9 cellular contexts compared by ENCODE assay signal in the genomic region with DNA sequence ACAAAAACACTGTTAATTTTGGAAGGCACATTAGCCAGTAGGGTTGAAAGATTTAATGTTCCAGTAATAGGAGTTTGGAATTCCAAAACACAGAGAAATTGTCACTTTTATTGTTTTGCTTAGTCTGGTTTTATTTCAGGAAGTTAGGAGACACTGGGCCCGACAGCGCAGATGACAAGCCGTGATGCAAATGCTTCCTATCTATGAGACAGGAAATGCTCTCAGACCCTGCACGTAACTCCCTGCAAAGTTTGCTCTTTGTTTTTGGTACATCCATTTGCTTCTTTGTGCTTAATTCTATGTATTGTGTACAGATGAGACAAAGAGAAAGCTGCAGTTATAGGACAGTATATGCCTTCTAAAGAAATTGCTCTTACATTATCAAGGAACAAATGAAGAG.
DNase-seq lines count a peak whose midpoint lies in the region; ATAC-seq and TF ChIP-seq lines count a peak whose summit lies in the region.
"Had no signal": no experiment of that assay in that cellular context is flagged by ENCODE, and none has a peak within 500 bp of the region (broad histone marks: within the 10 kb centered on the region; RNA-seq: fewer than 3 reads in every experiment).

No MANE protein-coding gene starts in this region.

- no peaks in the 10 kb centered on the region for H3K9me3 Mint-ChIP-seq in activated T-cell treated with anti-CD3 and anti-CD28 coated beads, Interleukin-2, amount 50 U/mL, for 72 hours
- H3K9me3 Mint-ChIP-seq in immature natural killer cell, result no peaks in the 10 kb centered on the region

- H3K27me3 Mint-ChIP-seq in activated T-cell treated with anti-CD3 and anti-CD28 coated beads, Interleukin-2, amount 50 U/mL, for 72 hours (ENCODE audit: low read depth), result no peaks in the 10 kb centered on the region
- peaks cover 0 to 4% (median 2%) of the 10 kb centered on the region in 3 donors for H3K27me3 Mint-ChIP-seq in immature natural killer cell (ENCODE audit: low read depth in 3 of 3)

- peak; percentile 56 to 72 for ATAC-seq in activated T-cell treated with anti-CD3 and anti-CD28 coated beads, Interleukin-2, amount 50 U/mL, for 72 hours (replicated peaks in 1 of 2)
- ATAC-seq in mucosa of descending colon (peak; percentile 67), GM18858 (IDR thresholded peaks at IDR 0.05; ENCODE audit: unreplicated experiment) (no peak)

- H3K18ac ChIP-seq in mesendoderm (ENCODE audit: low read length), result no peak overlapping the region

- peak overlapping the region; percentile 49 to 76 for H3K4me3 Mint-ChIP-seq in activated T-cell treated with anti-CD3 and anti-CD28 coated beads, Interleukin-2, amount 50 U/mL, for 72 hours
- H3K4me3 Mint-ChIP-seq in immature natural killer cell, result peak overlapping the region in 1 of 5 donors; percentile 18

- no peak overlapping the region for H2BK120ac ChIP-seq in mesendoderm (ENCODE audit: low read depth, low read length)

- H2BK5ac ChIP-seq in mesendoderm (ENCODE audit: low read length), result no peak overlapping the region

- H3K36me3 ChIP-seq in mucosa of descending colon (ENCODE audit: low read depth) (no peaks in the 10 kb centered on the region), mesendoderm (ENCODE audit: control insufficient read depth, insufficient read depth, low read length) (no peaks in the 10 kb centered on the region)

- peaks cover 62% of the 10 kb centered on the region for H3K4me1 Mint-ChIP-seq in activated T-cell treated with anti-CD3 and anti-CD28 coated beads, Interleukin-2, amount 50 U/mL, for 72 hours (ENCODE audit: low read depth)
- H3K4me1 Mint-ChIP-seq in immature natural killer cell, result peaks cover 3 to 7% of the 10 kb centered on the region in 2 donors

- DNase-seq in GM13976 (ENCODE audit: low spot score), result peak; percentile 23
- peak; percentile 69 for DNase-seq in KBM-7
- peak; percentile 21 to 31 for DNase-seq in activated T-cell treated with anti-CD3 and anti-CD28 coated beads, Interleukin-2, amount 50 U/mL, for 72 hours
- peak in 2 of 3 donors; percentile 36 to 56 for DNase-seq in mucosa of descending colon
- no peak for DNase-seq in immature natural killer cell
- DNase-seq in NCI-H2227 (lab: John Stamatoyannopoulos, UW; ENCODE audit: unreplicated experiment), result no peak
- DNase-seq in mesendoderm, result no peak

- H3K27me3 ChIP-seq in mesendoderm (ENCODE audit: insufficient read depth, low read length, poor library complexity), result no peaks in the 10 kb centered on the region

- no peak overlapping the region for H3K4me2 ChIP-seq in mesendoderm (ENCODE audit: low read length)

- no peak overlapping the region for H2BK15ac ChIP-seq in mesendoderm (replicated peaks; ENCODE audit: low read depth)

- no peak overlapping the region for H3K9ac ChIP-seq in mesendoderm (ENCODE audit: low read length)

- H3K4me3 ChIP-seq in mucosa of descending colon (no peak overlapping the region), mesendoderm (ENCODE audit: low read length) (no peak overlapping the region)

- H2AK5ac ChIP-seq in mesendoderm (ENCODE audit: low read length), result no peak overlapping the region

- no peak overlapping the region for H4K8ac ChIP-seq in mesendoderm (ENCODE audit: low read depth, low read length)

- TF ChIP-seq CTCF in GM13976 (IDR thresholded peaks at IDR 0.05; ENCODE audit: borderline replicate concordance, control extremely low read depth, extremely low read depth, insufficient read depth, missing control alignments) (no peak), mucosa of descending colon (IDR thresholded peaks at IDR 0.05) (no peak)

- no peak overlapping the region for H3K56ac ChIP-seq in mesendoderm (ENCODE audit: low read length)

- no peak overlapping the region for H4K5ac ChIP-seq in mesendoderm (ENCODE audit: low read length)

- H3K4me1 ChIP-seq in mucosa of descending colon (ENCODE audit: low read depth), result peaks cover 4% of the 10 kb centered on the region
- peaks cover 1% of the 10 kb centered on the region for H3K4me1 ChIP-seq in mesendoderm (ENCODE audit: control insufficient read depth, low read depth, low read length)

- intact Hi-C loops in mucosa of descending colon (cut with DNase I, micrococcal nuclease), result no loop called here

- H3K4ac ChIP-seq in mesendoderm (ENCODE audit: low read depth, low read length), result no peak overlapping the region

- no peaks in the 10 kb centered on the region for H3K36me3 Mint-ChIP-seq in activated T-cell treated with anti-CD3 and anti-CD28 coated beads, Interleukin-2, amount 50 U/mL, for 72 hours (ENCODE audit: insufficient read depth in 2 of 2)
- H3K36me3 Mint-ChIP-seq in immature natural killer cell, result no peaks in the 10 kb centered on the region

- H3K79me2 ChIP-seq in mesendoderm (ENCODE audit: control insufficient read depth, insufficient read depth, low read length), result no peaks in the 10 kb centered on the region

- in situ Hi-C loops in GM13976 (cut with MboI; ENCODE audit: low sequenced_read_pairs, unreplicated experiment) (no loop called here), KBM-7 (cut with MboI; ENCODE audit: low pct_unique_long_range_greater_than_20kb, low sequenced_read_pairs) (no loop called here)

- peak overlapping the region; percentile 69 for H3K27ac Mint-ChIP-seq in activated T-cell treated with anti-CD3 and anti-CD28 coated beads, Interleukin-2, amount 50 U/mL, for 72 hours
- H3K27ac Mint-ChIP-seq in immature natural killer cell, result peak overlapping the region in 2 of 6 donors; percentile 14 to 56

- WGBS in mesendoderm (ENCODE audit: extremely low coverage, insufficient coverage, low lambda C conversion rate), result no CpG with 5 or more reads among the region's 4 CpGs

- no peaks in the 10 kb centered on the region for H3K79me1 ChIP-seq in mesendoderm (ENCODE audit: low read length)

- H3K9me3 ChIP-seq in mucosa of descending colon, result no peaks in the 10 kb centered on the region

- H3K23ac ChIP-seq in mesendoderm (ENCODE audit: low read length), result no peak overlapping the region

- no peak overlapping the region for H3K27ac ChIP-seq in mesendoderm (ENCODE audit: low read depth, low read length)
- H3K27ac ChIP-seq: epithelial cell of prostate had no signal

Comparison
In these comparisons a context has a peak if more than half of its experiments do, and no peak if none do; other contexts are left out.
1. DNase-seq: peak in GM13976 (single experiment), KBM-7 (single experiment), activated T-cell treated with anti-CD3 and anti-CD28 coated beads, Interleukin-2, amount 50 U/mL, for 72 hours (2 of 2) and mucosa of descending colon (2 of 3); none in immature natural killer cell (0 of 3), NCI-H2227 (single experiment) and mesendoderm (single experiment).